ENCODE assay signal across 8 cellular contexts in genomic region chr16:85717393-85718152, GRCh38. TPM values are rescaled to one million over a fixed set of nuclear protein-coding genes. Genes with fewer than 3 reads are reported as not detected.
DNase-seq lines count a peak whose midpoint lies in the region; ATAC-seq and TF ChIP-seq lines count a peak whose summit lies in the region.

No MANE protein-coding gene starts in this region.

- H3K4me3 ChIP-seq in body of pancreas: no peak overlapping the region

- no peak overlapping the region for H3K27ac ChIP-seq in body of pancreas

- H3K36me3 Mint-ChIP-seq in immature natural killer cell: peaks cover 0 to 3% (median 0%) of the 10 kb centered on the region in 3 donors

- peaks cover 0 to 4% (median 2%) of the 10 kb centered on the region in 3 donors for H3K27me3 Mint-ChIP-seq in immature natural killer cell (ENCODE audit: low read depth in 3 of 3)

- ATAC-seq in body of pancreas (peak; percentile 65), HG02981 (IDR thresholded peaks at IDR 0.05; ENCODE audit: unreplicated experiment) (no peak), GM18861 (IDR thresholded peaks at IDR 0.05; ENCODE audit: unreplicated experiment) (no peak)

- no peaks in the 10 kb centered on the region for H3K36me3 ChIP-seq in body of pancreas (replicated peaks in 1 of 2; ENCODE audit: insufficient read depth in 1 of 2, low read depth in 2 of 2)

- H3K4me3 Mint-ChIP-seq in immature natural killer cell: no peak overlapping the region

- H3K27me3 ChIP-seq in body of pancreas: no peaks in the 10 kb centered on the region

- H3K4me1 Mint-ChIP-seq in immature natural killer cell: peaks cover 3 to 5% of the 10 kb centered on the region in 2 donors

- no peak overlapping the region for H3K27ac Mint-ChIP-seq in immature natural killer cell

- no peak for TF ChIP-seq POLR2A in body of pancreas (IDR thresholded peaks at IDR 0.05)

- intact Hi-C loops in body of pancreas (cut with DNase I): loop anchor here (10.0 kb wide), 2 partner anchors 293 to 443 kb away; no protein-coding TSS in a partner anchor

- WGBS in body of pancreas, 2 donors: 14 to 38% methylated on average over 12 to 21 of the region's 21 CpGs

- H3K4me1 ChIP-seq in body of pancreas: no peaks in the 10 kb centered on the region

- H3K9me3 Mint-ChIP-seq in immature natural killer cell: no peaks in the 10 kb centered on the region

- no peaks in the 10 kb centered on the region for H3K9me3 ChIP-seq in body of pancreas

- TF ChIP-seq CTCF in GM12872 (IDR thresholded peaks at IDR 0.05; ENCODE audit: insufficient read depth, low read depth, low read length) (peak; percentile 65), body of pancreas (IDR thresholded peaks at IDR 0.05) (peak; percentile 61 to 82 (median 72))

- peak; percentile 52 to 64 for DNase-seq in NCI-H1930 (lab: John Stamatoyannopoulos, UW)
- DNase-seq in UCSD-AML1 (lab: John Stamatoyannopoulos, UW; ENCODE audit: unreplicated experiment): peak; percentile 55
- peak; percentile 78 to 80 (median 78) for DNase-seq in body of pancreas
- DNase-seq in immature natural killer cell: peak; percentile 51 to 57 (median 55)
- peak; percentile 14 to 30 for DNase-seq in stimulated activated CD4-positive, alpha-beta T cell treated with anti-CD3 and anti-CD28 coated beads, Interleukin-15, amount 100 ng/mL, for 1 hour (ENCODE audit: low read depth in 1 of 2, low spot score in 1 of 2)

RNA-seq across cellular contexts. Expression of gene GINS2, which starts 28.8 kb away (rescaled TPM):
- total RNA-seq in body of pancreas: under 1 TPM; 0.26 to 0.33 TPM
- polyA plus RNA-seq in immature natural killer cell: 1 to 10 TPM in 2 of 3 donors, not detected in 1; 2.0 to 2.1 TPM

RNA-seq across cellular contexts. Expression of gene C16orf74, which starts 33.3 kb away (rescaled TPM):
- total RNA-seq in body of pancreas: 1 to 10 TPM; 1.0 to 5.9 TPM
- polyA plus RNA-seq in immature natural killer cell: 1 to 10 TPM; 5.0 to 9.0 (median 7.4) TPM

Comparison
In these comparisons a context has a peak if more than half of its experiments do, and no peak if none do; other contexts are left out.
1. DNase-seq: peak in every context shown above with its lines; median percentile 78 in body of pancreas; 58 in NCI-H1930; 55 in UCSD-AML1; 55 in immature natural killer cell; 22 in stimulated activated CD4-positive, alpha-beta T cell treated with anti-CD3 and anti-CD28 coated beads, Interleukin-15, amount 100 ng/mL, for 1 hour.